Comparison of ENCODE assay signal across 2 cellular contexts in the genomic region with DNA sequence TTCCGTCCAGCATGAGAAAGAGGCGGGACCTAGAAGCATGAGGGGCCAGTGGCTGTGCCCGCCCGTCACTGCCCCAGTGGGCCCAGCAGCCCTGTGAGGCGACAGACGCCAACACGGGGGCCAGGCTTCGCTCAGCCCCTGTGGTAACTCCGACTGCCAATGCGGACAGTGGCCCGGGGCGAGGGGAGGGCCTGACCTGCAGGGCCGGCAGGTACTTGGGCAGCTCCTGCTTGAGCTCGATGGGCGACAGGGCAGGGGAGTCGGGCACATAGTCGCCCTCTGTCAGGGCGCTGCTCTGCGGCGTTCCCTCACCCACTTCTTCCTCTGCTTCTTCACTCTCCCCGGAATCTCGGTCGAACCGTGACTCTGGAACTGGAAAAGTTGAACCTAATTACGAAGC. TPM values are rescaled to one million over a fixed set of nuclear protein-coding genes. Genes with fewer than 3 reads are reported as not detected.
"Had no signal": no experiment of that assay in that cellular context is flagged by ENCODE, and none has a peak within 500 bp of the region (broad histone marks: within the 10 kb centered on the region; RNA-seq: fewer than 3 reads in every experiment).

No MANE protein-coding gene starts in this region.

RNA-seq across cellular contexts. Expression of gene MMP23B, which starts 8.1 kb away (rescaled TPM):
- total RNA-seq: M059J had no signal

RNA-seq across cellular contexts. Expression of gene FNDC10, which starts 40.1 kb away (rescaled TPM):
- polyA plus RNA-seq: IgD-negative memory B cell had no signal
